Comparison of ENCODE assay signal across 8 cellular contexts in genomic region chr1:185647597-185648267, GRCh38.
DNase-seq lines count a peak whose midpoint lies in the region; ATAC-seq, FAIRE-seq and TF ChIP-seq lines count a peak whose summit lies in the region.
"Not testable (repeated sequence)": the region's sequence is repeated elsewhere in the genome, so short reads cannot be mapped to it uniquely, and the experiment has no call there.

No MANE protein-coding gene starts in this region.

- H3K9me3 Mint-ChIP-seq in T-cell (peaks cover 4 to 17% (median 5%) of the 10 kb centered on the region in 3 donors), chondrocyte (ENCODE audit: low read depth) (peaks cover 15% of the 10 kb centered on the region), nephron progenitor cell (peaks cover 40% of the 10 kb centered on the region)
- H3K9me3 Mint-ChIP-seq in activated T-helper 17 cell treated with anti-CD3 and anti-CD28 coated beads, Interleukin-2, amount 50 U/mL, for 72 hours; stimulated activated naive CD8-positive, alpha-beta T cell treated with anti-CD3 and anti-CD28 coated beads, Interleukin-15, Interleukin-2, amounts not matched to agents 100 ng/mL and 50 ng/mL, for 24 hours: not testable (repeated sequence)

- H3K27ac ChIP-seq in IMR-90 (ENCODE audit: insufficient read depth, low read length), result peak overlapping the region; percentile 41
- peak overlapping the region; percentile 83 for H3K27ac ChIP-seq in keratinocyte (ENCODE audit: control insufficient read depth, insufficient read depth, low read length)

- in situ Hi-C loops in IMR-90 (cut with MboI; ENCODE audit: low sequenced_read_pairs), result not testable (repeated sequence)

- peak overlapping the region; percentile 46 for H2BK20ac ChIP-seq in IMR-90 (ENCODE audit: low read depth, low read length)

- peak overlapping the region; percentile 6; the same call in 1 of the 2 replicates for H3K18ac ChIP-seq in IMR-90 (ENCODE audit: low read depth, low read length)

- peak overlapping the region; percentile 34; the same call in 1 of the 2 replicates for H3K4ac ChIP-seq in IMR-90 (ENCODE audit: low read depth, low read length)

- H3K9me1 ChIP-seq in IMR-90 (ENCODE audit: insufficient read depth, low read length); keratinocyte (ENCODE audit: control insufficient read depth, extremely low read depth, insufficient read depth, low read length): not testable (repeated sequence)

- H4K91ac ChIP-seq in IMR-90 (ENCODE audit: insufficient read depth, low read depth, low read length), result peak overlapping the region; percentile 38; the same call in 1 of the 2 replicates

- not testable (repeated sequence) for H3K79me2 ChIP-seq in keratinocyte (ENCODE audit: control insufficient read depth, insufficient read depth, low read length)

- POLR2A ChIA-PET in IMR-90 (lab: Charles Lee; ENCODE audit: unreplicated experiment), result interaction anchor here (0.6 kb wide), 1 partner anchor 9 kb away, joined by 4 read pairs; no protein-coding TSS in a partner anchor
- POLR2A ChIA-PET in T-cell (lab: Charles Lee), result not testable (repeated sequence)

- H3K23ac ChIP-seq in IMR-90 (ENCODE audit: low read depth, low read length), result not testable (repeated sequence)

- not testable (repeated sequence) for TF ChIP-seq POLR2A in IMR-90 (IDR thresholded peaks at IDR 0.05; ENCODE audit: low read depth, low read length)

- H2AK9ac ChIP-seq in IMR-90 (replicated peaks; ENCODE audit: low read depth, low read length, poor library complexity), result not testable (repeated sequence)

- peak overlapping the region; percentile 85 to 89 for H3K27ac Mint-ChIP-seq in T-cell
- H3K27ac Mint-ChIP-seq in activated T-helper 17 cell treated with anti-CD3 and anti-CD28 coated beads, Interleukin-2, amount 50 U/mL, for 72 hours, result peak overlapping the region; percentile 33
- H3K27ac Mint-ChIP-seq in chondrocyte (ENCODE audit: unreplicated experiment), result peak overlapping the region; percentile 95
- H3K27ac Mint-ChIP-seq in nephron progenitor cell, result peak overlapping the region; percentile 68
- H3K27ac Mint-ChIP-seq in stimulated activated naive CD8-positive, alpha-beta T cell treated with anti-CD3 and anti-CD28 coated beads, Interleukin-15, Interleukin-2, amounts not matched to agents 100 ng/mL and 50 ng/mL, for 24 hours, result not testable (repeated sequence)

- not testable (repeated sequence) for ATAC-seq in IMR-90 (ENCODE audit: low read depth); activated T-helper 17 cell treated with anti-CD3 and anti-CD28 coated beads, Interleukin-2, amount 50 U/mL, for 72 hours (replicated peaks)
- ATAC-seq in T-cell (replicated peaks in 1 of 4), result peak; percentile 60 to 75 (median 71)

- H3K4me2 ChIP-seq in IMR-90 (ENCODE audit: low read depth, low read length), result not testable (repeated sequence)
- peak overlapping the region; percentile 77 for H3K4me2 ChIP-seq in keratinocyte (ENCODE audit: control insufficient read depth, extremely low read depth, insufficient read depth, low read depth, low read length)

- H3K4me1 Mint-ChIP-seq in T-cell (peaks cover 39 to 43% (median 40%) of the 10 kb centered on the region in 3 donors), chondrocyte (ENCODE audit: low read depth) (peaks cover 45% of the 10 kb centered on the region), nephron progenitor cell (peaks cover 33% of the 10 kb centered on the region)
- H3K4me1 Mint-ChIP-seq in activated T-helper 17 cell treated with anti-CD3 and anti-CD28 coated beads, Interleukin-2, amount 50 U/mL, for 72 hours, result not testable (repeated sequence)
- H3K4me1 Mint-ChIP-seq in stimulated activated naive CD8-positive, alpha-beta T cell treated with anti-CD3 and anti-CD28 coated beads, Interleukin-15, Interleukin-2, amounts not matched to agents 100 ng/mL and 50 ng/mL, for 24 hours (ENCODE audit: low read depth), result peaks cover 40% of the 10 kb centered on the region

- H4K5ac ChIP-seq in IMR-90 (ENCODE audit: low read depth, low read length), result not testable (repeated sequence)

- WGBS in IMR-90 (ENCODE audit: extremely low coverage in 2 of 2, insufficient read length in 1 of 2), 2 experiments, result 100% methylated on average over 2 of the region's 12 CpGs; no CpG with 5 or more reads in 1 of the 2 experiments

- CTCF ChIA-PET in IMR-90 (lab: Yijun Ruan, JAX) (interaction anchor here (1.0 to 1.4 kb wide), 2 partner anchors 22 to 80 kb away, joined by 3 to 5 read pairs; no protein-coding TSS in a partner anchor), T-cell (lab: Charles Lee) (interaction anchor here in 1 of 2 donors (1.0 kb wide), 1 partner anchor 22 kb away, joined by 3 read pairs; no protein-coding TSS in a partner anchor)

- peak overlapping the region in 1 of 2 experiments; percentile 59; a peak in 1 of 4 replicates for H4K8ac ChIP-seq in IMR-90 (ENCODE audit: low read depth in 2 of 2, low read length in 2 of 2)

- H3K4me1 ChIP-seq in IMR-90 (ENCODE audit: control insufficient read depth, insufficient read depth, low read length), result not testable (repeated sequence)
- H3K4me1 ChIP-seq in keratinocyte (ENCODE audit: control insufficient read depth, extremely low read depth, insufficient read depth, low read length), result peaks cover 39% of the 10 kb centered on the region

- H3K27me3 Mint-ChIP-seq in T-cell; activated T-helper 17 cell treated with anti-CD3 and anti-CD28 coated beads, Interleukin-2, amount 50 U/mL, for 72 hours; chondrocyte (ENCODE audit: low read depth); nephron progenitor cell (ENCODE audit: low read depth, poor library complexity); stimulated activated naive CD8-positive, alpha-beta T cell treated with anti-CD3 and anti-CD28 coated beads, Interleukin-15, Interleukin-2, amounts not matched to agents 100 ng/mL and 50 ng/mL, for 24 hours: not testable (repeated sequence)

- not testable (repeated sequence) for H3K9ac ChIP-seq in IMR-90 (ENCODE audit: low read depth, low read length)
- H3K9ac ChIP-seq in keratinocyte (ENCODE audit: control insufficient read depth, extremely low read depth, insufficient read depth, low read length), result peak overlapping the region; percentile 59

- peak overlapping the region; percentile 36; the same call in 1 of the 3 replicates for H2BK15ac ChIP-seq in IMR-90 (ENCODE audit: low read depth, low read length)

- not testable (repeated sequence) for BruUV-seq in IMR-90 (replicated peaks; lab: Mats Ljungman, UMichigan)

- not testable (repeated sequence) for H3K27me3 ChIP-seq in IMR-90 (ENCODE audit: control insufficient read depth, insufficient read depth, low read length); keratinocyte (ENCODE audit: control insufficient read depth, extremely low read depth, insufficient read depth, low read length)

- not testable (repeated sequence) for H3K36me3 Mint-ChIP-seq in T-cell; activated T-helper 17 cell treated with anti-CD3 and anti-CD28 coated beads, Interleukin-2, amount 50 U/mL, for 72 hours (ENCODE audit: low read depth); chondrocyte (ENCODE audit: low read depth); nephron progenitor cell (ENCODE audit: low read depth); stimulated activated naive CD8-positive, alpha-beta T cell treated with anti-CD3 and anti-CD28 coated beads, Interleukin-15, Interleukin-2, amounts not matched to agents 100 ng/mL and 50 ng/mL, for 24 hours (ENCODE audit: low read depth)

- H2AK5ac ChIP-seq in IMR-90 (ENCODE audit: low read depth, low read length), result not testable (repeated sequence)

- dilution Hi-C loops in IMR-90 (cut with HindIII; ENCODE audit: low sequenced_read_pairs, unreplicated experiment); keratinocyte (cut with MboI; ENCODE audit: extremely low pct_ligation_motif_present, low sequenced_read_pairs): not testable (repeated sequence)

- H3K36me3 ChIP-seq in IMR-90 (ENCODE audit: control insufficient read depth, insufficient read depth, low read length); keratinocyte (ENCODE audit: control insufficient read depth in 2 of 2, extremely low read depth in 1 of 2, insufficient read depth in 2 of 2, low read length in 2 of 2): not testable (repeated sequence)

- not testable (repeated sequence) for H3K56ac ChIP-seq in IMR-90 (ENCODE audit: extremely low read depth, insufficient read depth, low read length)

- not testable (repeated sequence) for H3K9me3 ChIP-seq in IMR-90 (ENCODE audit: control insufficient read depth, insufficient read depth, low read length); keratinocyte (ENCODE audit: control insufficient read depth, low read depth, low read length)

- FAIRE-seq in keratinocyte (lab: Jason Lieb, UNC), result peak; percentile 78

- H3K4me3 ChIP-seq in IMR-90 (ENCODE audit: insufficient read depth, low read depth, low read length); keratinocyte (ENCODE audit: control insufficient read depth in 2 of 3, extremely low read depth in 1 of 3, insufficient read depth in 2 of 3, low read depth in 1 of 3, low read length in 3 of 3): not testable (repeated sequence)

- peak overlapping the region in 2 of 3 donors; percentile 13 to 60 for H3K4me3 Mint-ChIP-seq in T-cell
- peak overlapping the region; percentile 39 for H3K4me3 Mint-ChIP-seq in activated T-helper 17 cell treated with anti-CD3 and anti-CD28 coated beads, Interleukin-2, amount 50 U/mL, for 72 hours
- not testable (repeated sequence) for H3K4me3 Mint-ChIP-seq in chondrocyte (ENCODE audit: unreplicated experiment); nephron progenitor cell
- H3K4me3 Mint-ChIP-seq in stimulated activated naive CD8-positive, alpha-beta T cell treated with anti-CD3 and anti-CD28 coated beads, Interleukin-15, Interleukin-2, amounts not matched to agents 100 ng/mL and 50 ng/mL, for 24 hours, result peak overlapping the region; percentile 37

- DNase-seq in EH (ENCODE audit: low read depth) (peak; percentile 66), IMR-90 (peak; percentile 14), T-cell (peak in 5 of 34 experiments; percentile 3 to 16 (median 7))
- not testable (repeated sequence) for DNase-seq in chondrocyte (ENCODE audit: low spot score); keratinocyte (ENCODE audit: low read depth, low spot score); nephron progenitor cell

- not testable (repeated sequence) for TF ChIP-seq RAD21 in IMR-90 (IDR thresholded peaks at IDR 0.05; ENCODE audit: low read length)

- H3K14ac ChIP-seq in IMR-90 (replicated peaks; ENCODE audit: low read depth, low read length), result not testable (repeated sequence)

- TF ChIP-seq CTCF in IMR-90 (conservative IDR thresholded peaks at IDR 0.05; ENCODE audit: low read depth, low read length); chondrocyte (IDR thresholded peaks at IDR 0.05); keratinocyte (optimal IDR thresholded peaks at IDR 0.05 in 1 of 3, IDR thresholded peaks at IDR 0.05 in 1 of 3, conservative IDR thresholded peaks at IDR 0.05 in 1 of 3; ENCODE audit: extremely low read depth in 1 of 3, insufficient read depth in 2 of 3, low read length in 3 of 3); nephron progenitor cell (IDR thresholded peaks at IDR 0.05): not testable (repeated sequence)

- not testable (repeated sequence) for H2AFZ ChIP-seq in IMR-90 (replicated peaks; ENCODE audit: low read length, poor library complexity)
- H2AFZ ChIP-seq in keratinocyte (ENCODE audit: control insufficient read depth, low read length), result peak overlapping the region; percentile 64

- not testable (repeated sequence) for H4K20me1 ChIP-seq in IMR-90 (ENCODE audit: insufficient read depth, low read length); keratinocyte (ENCODE audit: control insufficient read depth, extremely low read depth, insufficient read depth, low read length)

- intact Hi-C loops in IMR-90 (cut with micrococcal nuclease), result loop anchor here (5.0 kb wide), 1 partner anchor 195 kb away; no protein-coding TSS in a partner anchor

- peak overlapping the region; percentile 49; the same call in 1 of the 2 replicates for H2BK120ac ChIP-seq in IMR-90 (ENCODE audit: low read depth, low read length)

- H3K79me1 ChIP-seq in IMR-90 (ENCODE audit: low read depth in 1 of 2, low read length in 2 of 2), result not testable (repeated sequence)

- H2BK5ac ChIP-seq in IMR-90 (ENCODE audit: low read depth, low read length, poor library complexity, severe bottlenecking), result peak overlapping the region; percentile 95
